Comparison of ENCODE assay signal across 31 cellular contexts in the genomic region with DNA sequence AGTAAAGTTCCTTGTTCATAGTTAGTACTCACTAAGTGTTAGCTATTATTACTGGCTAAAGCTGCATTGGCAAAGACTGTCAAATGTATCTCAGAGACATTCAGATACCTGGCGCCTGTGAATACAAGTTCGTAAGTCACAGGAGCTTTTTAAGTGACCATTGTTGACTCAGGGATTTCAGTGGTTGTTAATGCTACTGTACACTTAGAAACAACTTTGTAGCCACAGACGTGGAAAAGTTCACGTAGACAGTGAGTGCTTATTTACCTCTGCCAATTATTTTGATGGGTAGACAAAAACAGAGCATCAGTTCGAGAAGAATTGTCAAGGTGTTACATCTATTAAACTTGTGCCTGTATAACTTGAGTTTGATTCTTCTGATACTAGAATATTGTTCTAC.
"Had no signal": no experiment of that assay in that cellular context is flagged by ENCODE, and none has a peak within 500 bp of the region (broad histone marks: within the 10 kb centered on the region; RNA-seq: fewer than 3 reads in every experiment).

No MANE protein-coding gene starts in this region.

- ATAC-seq: naive thymus-derived CD4-positive, alpha-beta T cell; natural killer cell treated with Interleukin-12 subunit alpha and Interleukin-12 subunit beta and Interleukin-15 and Interleukin-18, amount 100 ng/mL, for 72 hours; pancreas; right cardiac atrium; sciatic nerve; stimulated activated memory B cell treated with anti-CD40 and anti-IgM and Interleukin-4, amounts not matched to agents 10 μg/mL and 1 μg/mL and 100 μg/mL, for 72 hours; stimulated activated naive CD8-positive, alpha-beta T cell treated with anti-CD3 and anti-CD28 coated beads, Interleukin-15, amount 100 ng/mL, for 72 hours; stimulated activated naive CD8-positive, alpha-beta T cell treated with anti-CD3 and anti-CD28 coated beads, Interleukin-15, Interleukin-2, amounts not matched to agents 100 U/mL and 50 U/mL, for 24 hours; upper lobe of right lung had no signal

- H3K4me1 ChIP-seq: pancreas, prostate gland, spleen, suprapubic skin, testis, tibial artery, transverse colon, upper lobe of right lung, uterus had no signal

- FAIRE-seq: pancreas had no signal

- H3K36me3 ChIP-seq: neutrophil, pancreas, prostate gland, spleen, suprapubic skin, tibial artery, transverse colon, upper lobe of right lung, uterus had no signal

- H3K27ac Mint-ChIP-seq: naive thymus-derived CD4-positive, alpha-beta T cell; natural killer cell treated with Interleukin-12 subunit alpha and Interleukin-12 subunit beta and Interleukin-15 and Interleukin-18, amount 100 ng/mL, for 72 hours; nephron progenitor cell; stimulated activated memory B cell treated with anti-CD40 and anti-IgM and Interleukin-4, amounts not matched to agents 10 μg/mL and 1 μg/mL and 100 μg/mL, for 72 hours; stimulated activated naive CD8-positive, alpha-beta T cell treated with anti-CD3 and anti-CD28 coated beads, Interleukin-15, amount 100 ng/mL, for 72 hours; type B pancreatic cell had no signal

- H3K9me3 ChIP-seq: neutrophil, pancreas, prostate gland, spleen, suprapubic skin, testis, tibial artery, transverse colon, upper lobe of right lung, uterus had no signal

- H3K4me1 Mint-ChIP-seq: naive thymus-derived CD4-positive, alpha-beta T cell; nephron progenitor cell; neural crest cell; stimulated activated memory B cell treated with anti-CD40 and anti-IgM and Interleukin-4, amounts not matched to agents 10 μg/mL and 1 μg/mL and 100 μg/mL, for 72 hours; stimulated activated naive CD8-positive, alpha-beta T cell treated with anti-CD3 and anti-CD28 coated beads, Interleukin-15, amount 100 ng/mL, for 72 hours had no signal

- DNase-seq: naive thymus-derived CD4-positive, alpha-beta T cell; nephron progenitor cell; nucleus accumbens; pancreas; retina; right cardiac atrium; spleen; stimulated activated CD4-positive, alpha-beta T cell treated with anti-CD3 and anti-CD28 coated beads, Interleukin-12 subunit alpha, Interleukin-12 subunit beta, amount 100 ng/mL, for 4 hours; stimulated activated CD4-positive, alpha-beta T cell treated with anti-CD3 and anti-CD28 coated beads, Interleukin-1b, Interleukin-23, amount 100 ng/mL, for 48 hours; stimulated activated CD4-positive, alpha-beta T cell treated with anti-CD3 and anti-CD28 coated beads, Interleukin-4, amount 100 ng/mL, for 1 hour; stimulated activated CD4-positive, alpha-beta T cell treated with anti-CD3 and anti-CD28 coated beads, Interleukin-4, amount 100 ng/mL, for 4 hours; stimulated activated CD8-positive, alpha-beta memory T cell treated with anti-CD3 and anti-CD28 coated beads, Interleukin-4, amount 100 ng/mL, for 48 hours; stimulated activated naive CD4-positive, alpha-beta T cell; stimulated activated naive CD8-positive, alpha-beta T cell treated with anti-CD3 and anti-CD28 coated beads, Interleukin-15, amount 100 ng/mL, for 72 hours; stimulated activated naive CD8-positive, alpha-beta T cell treated with anti-CD3 and anti-CD28 coated beads, Interleukin-15, Interleukin-2, amounts not matched to agents 100 U/mL and 50 U/mL, for 24 hours; substantia nigra; testis; tibial artery; transverse colon; upper lobe of right lung; uterus had no signal

- H3K27ac ChIP-seq: neutrophil, pancreas, prostate gland, skin epidermis, spleen, suprapubic skin, testis, tibial artery, transverse colon, upper lobe of right lung, uterus had no signal

- H3K27me3 Mint-ChIP-seq: natural killer cell treated with Interleukin-12 subunit alpha and Interleukin-12 subunit beta and Interleukin-15 and Interleukin-18, amount 100 ng/mL, for 72 hours had no signal

- H3K27me3 ChIP-seq: neutrophil, pancreas, spleen, suprapubic skin, testis, tibial artery, transverse colon, upper lobe of right lung, uterus had no signal

- H3K4me2 ChIP-seq: smooth muscle cell had no signal

- H3K36me3 Mint-ChIP-seq: naive thymus-derived CD4-positive, alpha-beta T cell; natural killer cell treated with Interleukin-12 subunit alpha and Interleukin-12 subunit beta and Interleukin-15 and Interleukin-18, amount 100 ng/mL, for 72 hours; stimulated activated memory B cell treated with anti-CD40 and anti-IgM and Interleukin-4, amounts not matched to agents 10 μg/mL and 1 μg/mL and 100 μg/mL, for 72 hours; type B pancreatic cell had no signal

- H3K9me3 Mint-ChIP-seq: naive thymus-derived CD4-positive, alpha-beta T cell; nephron progenitor cell; neural crest cell; stimulated activated memory B cell treated with anti-CD40 and anti-IgM and Interleukin-4, amounts not matched to agents 10 μg/mL and 1 μg/mL and 100 μg/mL, for 72 hours; stimulated activated naive CD8-positive, alpha-beta T cell treated with anti-CD3 and anti-CD28 coated beads, Interleukin-15, amount 100 ng/mL, for 72 hours had no signal

- H3K4me3 ChIP-seq: pancreas, prostate gland, skin epidermis, smooth muscle cell, spleen, suprapubic skin, testis, tibial artery, transverse colon, upper lobe of right lung, uterus had no signal

- H3K4me3 Mint-ChIP-seq: naive thymus-derived CD4-positive, alpha-beta T cell; natural killer cell treated with Interleukin-12 subunit alpha and Interleukin-12 subunit beta and Interleukin-15 and Interleukin-18, amount 100 ng/mL, for 72 hours; nephron progenitor cell; neural crest cell; stimulated activated memory B cell treated with anti-CD40 and anti-IgM and Interleukin-4, amounts not matched to agents 10 μg/mL and 1 μg/mL and 100 μg/mL, for 72 hours; stimulated activated naive CD8-positive, alpha-beta T cell treated with anti-CD3 and anti-CD28 coated beads, Interleukin-15, amount 100 ng/mL, for 72 hours; type B pancreatic cell had no signal
